Comparison of ENCODE assay signal across 9 cellular contexts in genomic region chrX:17473021-17473420, GRCh38.
"Had no signal": no experiment of that assay in that cellular context is flagged by ENCODE, and none has a peak within 500 bp of the region (broad histone marks: within the 10 kb centered on the region; RNA-seq: fewer than 3 reads in every experiment).

No MANE protein-coding gene starts in this region.

- DNase-seq: GM23248, GOT3, H9, HCEC 1CT, IMR-90, KG1 had no signal

- H3K27ac ChIP-seq: GM23248 had no signal

- H3K4me3 ChIP-seq: GM23248, K562 had no signal

- ATAC-seq: K562 had no signal

- H3K9me3 Mint-ChIP-seq: H9 had no signal

- H3K4me3 Mint-ChIP-seq: H9 had no signal

- H2AFZ ChIP-seq: GM23248 had no signal

- H3K27ac Mint-ChIP-seq: H9 had no signal

- FAIRE-seq: H54, HTR-8/SVneo, K562 had no signal

- H3K9ac ChIP-seq: GM23248 had no signal
